ENCODE assay signal across 8 cellular contexts in genomic region chr22:39176067-39176621, GRCh38. TPM values are rescaled to one million over a fixed set of nuclear protein-coding genes. Genes with fewer than 3 reads are reported as not detected.
DNase-seq lines count a peak whose midpoint lies in the region; ATAC-seq and TF ChIP-seq lines count a peak whose summit lies in the region.

No MANE protein-coding gene starts in this region.

- intact Hi-C loops in MCF 10A (cut with micrococcal nuclease): loop anchor here (10.0 kb wide), 1 partner anchor 349 kb away; the partner anchor contains the start of gene ATF4

- POLR2A ChIA-PET in MCF 10A (lab: Yijun Ruan, JAX): interaction anchor here (0.8 to 6.0 kb wide), 7 partner anchors 29 to 344 kb away, joined by 3 to 53 read pairs (median 5); partner anchors contain the start of genes ATF4 and RPL3

- DNase-seq in HFFc6 (peak; percentile 69), MCF 10A (ENCODE audit: unreplicated experiment) (peak; percentile 67), islet precursor cell (peak; percentile 93), smooth muscle cell of the brain vasculature (ENCODE audit: low read depth, low spot score) (peak; percentile 12), GM10266 (ENCODE audit: extremely low spot score) (no peak)
- DNase-seq in stimulated activated effector memory CD8-positive, alpha-beta T cell treated with anti-CD3 and anti-CD28 coated beads, Interleukin-12 subunit alpha, Interleukin-12 subunit beta, amount 100 ng/mL, for 72 hours (ENCODE audit: low spot score in 2 of 2): no peak
- no peak for DNase-seq in stimulated activated CD4-positive, alpha-beta T cell treated with anti-CD3 and anti-CD28 coated beads, Interleukin-4, amount 100 ng/mL, for 1 hour

- BruUV-seq in MCF 10A (replicated peaks; lab: Mats Ljungman, UMichigan): no TSS peak

- H3K4me1 Mint-ChIP-seq in HFFc6 (ENCODE audit: low read depth): peaks cover 67% of the 10 kb centered on the region
- peaks cover 42% of the 10 kb centered on the region for H3K4me1 Mint-ChIP-seq in MCF 10A (ENCODE audit: insufficient read depth, unreplicated experiment)
- H3K4me1 Mint-ChIP-seq in stimulated activated effector memory CD8-positive, alpha-beta T cell treated with anti-CD3 and anti-CD28 coated beads, Interleukin-12 subunit alpha, Interleukin-12 subunit beta, amount 100 ng/mL, for 72 hours: peaks cover 70% of the 10 kb centered on the region

- H3K4me3 Mint-ChIP-seq in HFFc6: peak overlapping the region; percentile 42
- H3K4me3 Mint-ChIP-seq in MCF 10A (ENCODE audit: unreplicated experiment): no peak overlapping the region
- no peak overlapping the region for H3K4me3 Mint-ChIP-seq in stimulated activated effector memory CD8-positive, alpha-beta T cell treated with anti-CD3 and anti-CD28 coated beads, Interleukin-12 subunit alpha, Interleukin-12 subunit beta, amount 100 ng/mL, for 72 hours

- H3K27ac Mint-ChIP-seq in HFFc6 (peak overlapping the region; percentile 98), MCF 10A (ENCODE audit: low read depth, unreplicated experiment) (no peak overlapping the region)
- no peak overlapping the region for H3K27ac Mint-ChIP-seq in stimulated activated effector memory CD8-positive, alpha-beta T cell treated with anti-CD3 and anti-CD28 coated beads, Interleukin-12 subunit alpha, Interleukin-12 subunit beta, amount 100 ng/mL, for 72 hours

- ATAC-seq in HG03108 (IDR thresholded peaks at IDR 0.05; ENCODE audit: unreplicated experiment): no peak
- ATAC-seq in stimulated activated effector memory CD8-positive, alpha-beta T cell treated with anti-CD3 and anti-CD28 coated beads, Interleukin-12 subunit alpha, Interleukin-12 subunit beta, amount 100 ng/mL, for 72 hours: no peak

- no peak for TF ChIP-seq CTCF in HFFc6 (IDR thresholded peaks at IDR 0.05)
- TF ChIP-seq CTCF in MCF 10A (IDR thresholded peaks at IDR 0.05; ENCODE audit: unreplicated experiment): no peak
- no peak for TF ChIP-seq CTCF in GM10266 (IDR thresholded peaks at IDR 0.05; ENCODE audit: control insufficient read depth, insufficient read depth, low read depth, missing control alignments)

- H3K36me3 Mint-ChIP-seq in HFFc6 (ENCODE audit: low read depth) (no peaks in the 10 kb centered on the region), MCF 10A (ENCODE audit: insufficient read depth, unreplicated experiment) (peaks cover 6% of the 10 kb centered on the region)
- H3K36me3 Mint-ChIP-seq in stimulated activated effector memory CD8-positive, alpha-beta T cell treated with anti-CD3 and anti-CD28 coated beads, Interleukin-12 subunit alpha, Interleukin-12 subunit beta, amount 100 ng/mL, for 72 hours: peaks cover 7% of the 10 kb centered on the region

- H3K27me3 Mint-ChIP-seq in HFFc6 (ENCODE audit: insufficient read depth) (no peaks in the 10 kb centered on the region; the same call in 1 of the 2 replicates), MCF 10A (ENCODE audit: insufficient read depth, unreplicated experiment) (no peaks in the 10 kb centered on the region)

- CTCF ChIA-PET in MCF 10A (lab: Yijun Ruan, JAX): interaction anchor here (0.5 to 11.9 kb wide), 3 partner anchors 129 to 262 kb away, joined by 3 to 256 read pairs (median 4); partner anchors contain the start of gene RPL3

- peaks cover 1% of the 10 kb centered on the region; the same call in 1 of the 2 replicates for H3K9me3 Mint-ChIP-seq in HFFc6
- no peaks in the 10 kb centered on the region for H3K9me3 Mint-ChIP-seq in MCF 10A (ENCODE audit: unreplicated experiment)
- no peaks in the 10 kb centered on the region for H3K9me3 Mint-ChIP-seq in stimulated activated effector memory CD8-positive, alpha-beta T cell treated with anti-CD3 and anti-CD28 coated beads, Interleukin-12 subunit alpha, Interleukin-12 subunit beta, amount 100 ng/mL, for 72 hours

RNA-seq across cellular contexts. Expression of gene CBX7, which starts 23.7 kb away (rescaled TPM):
- total RNA-seq in HFFc6 (2021; fragmentation: NEBNext Ultra II Directional; extraction: Animal tissue kit (Norgen Biotek cat#: 25700)): 1 to 10 TPM; 6.2 to 7.2 (median 6.8) TPM
- total RNA-seq in MCF 10A (2022): 5.3 and 6.2 TPM in 2 replicates

Comparison
In these comparisons a context has a peak if more than half of its experiments do, and no peak if none do; other contexts are left out.
1. DNase-seq: peak in HFFc6 (single experiment), MCF 10A (single experiment), islet precursor cell (single experiment) and smooth muscle cell of the brain vasculature (single experiment); none in GM10266 (single experiment), stimulated activated effector memory CD8-positive, alpha-beta T cell treated with anti-CD3 and anti-CD28 coated beads, Interleukin-12 subunit alpha, Interleukin-12 subunit beta, amount 100 ng/mL, for 72 hours (0 of 2) and stimulated activated CD4-positive, alpha-beta T cell treated with anti-CD3 and anti-CD28 coated beads, Interleukin-4, amount 100 ng/mL, for 1 hour (single experiment).